In genomic region chr17:82569621-82570020, GRCh38 we compare ENCODE assay signal across 22 cellular contexts. TPM values are rescaled to one million over a fixed set of nuclear protein-coding genes. Genes with fewer than 3 reads are reported as not detected.
DNase-seq lines count a peak whose midpoint lies in the region; ATAC-seq and TF ChIP-seq lines count a peak whose summit lies in the region.
"Had no signal": no experiment of that assay in that cellular context is flagged by ENCODE, and none has a peak within 500 bp of the region (broad histone marks: within the 10 kb centered on the region; RNA-seq: fewer than 3 reads in every experiment).

No MANE protein-coding gene starts in this region.

- H3K9me3 ChIP-seq in left ventricle myocardium inferior (replicated peaks) (no peaks in the 10 kb centered on the region), T-helper 17 cell (ENCODE audit: control insufficient read depth, low read length, poor library complexity, severe bottlenecking) (no peaks in the 10 kb centered on the region), lower lobe of right lung (no peaks in the 10 kb centered on the region), stomach (no peaks in the 10 kb centered on the region)

- peak overlapping the region; percentile 49 for H3K27ac Mint-ChIP-seq in T-helper 17 cell

- H3K4me1 ChIP-seq in left ventricle myocardium inferior: peaks cover 61% of the 10 kb centered on the region
- H3K4me1 ChIP-seq in lower lobe of right lung: peaks cover 24% of the 10 kb centered on the region
- peaks cover 35 to 51% (median 42%) of the 10 kb centered on the region in 4 donors for H3K4me1 ChIP-seq in stomach

- intact Hi-C loops in left ventricle myocardium inferior (cut with micrococcal nuclease): no loop called here
- intact Hi-C loops in Right ventricle myocardium inferior (cut with DNase I): no loop called here
- intact Hi-C loops in lower lobe of right lung (cut with DNase I): no loop called here
- intact Hi-C loops in stomach (cut with DNase I; ENCODE audit: low total_unique reads): no loop called here

- H3K36me3 Mint-ChIP-seq in T-helper 17 cell (ENCODE audit: low read depth): peaks cover 3% of the 10 kb centered on the region

- ATAC-seq in Right ventricle myocardium inferior: no peak
- ATAC-seq in T-helper 17 cell: no peak
- no peak for ATAC-seq in lower lobe of right lung
- ATAC-seq: HCT116, K562 had no signal

- H3K36me3 ChIP-seq in left ventricle myocardium inferior (peaks cover 62% of the 10 kb centered on the region), lower lobe of right lung (peaks cover 88% of the 10 kb centered on the region), stomach (peaks cover 38 to 92% (median 87%) of the 10 kb centered on the region in 4 donors)

- WGBS in stomach, 5 donors: 71 to 97% (median 94%) methylated on average over 11 of the region's 11 CpGs

- TF ChIP-seq EP300 in stomach (IDR thresholded peaks at IDR 0.05): no peak

- H3K27me3 ChIP-seq in left ventricle myocardium inferior (ENCODE audit: low read depth) (no peaks in the 10 kb centered on the region), lower lobe of right lung (ENCODE audit: low read depth) (no peaks in the 10 kb centered on the region), stomach (no peaks in the 10 kb centered on the region)

- TF ChIP-seq CTCF in left ventricle myocardium inferior (IDR thresholded peaks at IDR 0.05; ENCODE audit: borderline replicate concordance) (no peak), lower lobe of right lung (IDR thresholded peaks at IDR 0.05) (no peak), stomach (IDR thresholded peaks at IDR 0.05) (no peak)

- no peak for TF ChIP-seq POLR2A in stomach (IDR thresholded peaks at IDR 0.05)

- no peak for DNase-seq in left ventricle myocardium inferior
- DNase-seq in Right ventricle myocardium inferior (ENCODE audit: missing footprints): no peak
- DNase-seq in T-helper 17 cell: no peak
- DNase-seq in lower lobe of right lung: peak; percentile 10
- DNase-seq in stomach: no peak
- no peak for DNase-seq in hepatic stellate cell (ENCODE audit: low spot score)
- no peak for DNase-seq in pons (ENCODE audit: low spot score)
- no peak for DNase-seq in ureter (ENCODE audit: low spot score)
- DNase-seq: 8988T, ACHN, Kasumi-1, NCI-H1092 treated with DMSO at 0.1 percent for 48 hours, NCI-H1436, NCI-H187, NCI-H2081 treated with DMSO at 0.1 percent for 48 hours, NCI-H2171, NCI-H524 treated with DMSO at 0.1 percent for 48 hours, NCI-H774, RPMI8226, SHP77 had no signal

- H3K27me3 Mint-ChIP-seq in T-helper 17 cell: no peaks in the 10 kb centered on the region

- peak overlapping the region; percentile 72 for H3K27ac ChIP-seq in left ventricle myocardium inferior (replicated peaks)
- no peak overlapping the region for H3K27ac ChIP-seq in lower lobe of right lung
- peak overlapping the region; percentile 8 to 84 (median 84) for H3K27ac ChIP-seq in stomach

- H3K4me3 ChIP-seq in left ventricle myocardium inferior: no peak overlapping the region
- H3K4me3 ChIP-seq in lower lobe of right lung: no peak overlapping the region
- no peak overlapping the region for H3K4me3 ChIP-seq in stomach
- H3K4me3 ChIP-seq: K562 had no signal

- H3K4me3 Mint-ChIP-seq in T-helper 17 cell: no peak overlapping the region

- H3K4me1 Mint-ChIP-seq in T-helper 17 cell: peaks cover 2% of the 10 kb centered on the region

RNA-seq across cellular contexts. Expression of gene FOXK2, which starts 50.1 kb away (rescaled TPM):
- total RNA-seq in left ventricle myocardium inferior: 41.6 TPM
- 39.4 TPM for total RNA-seq in Right ventricle myocardium inferior
- total RNA-seq in T-helper 17 cell: 10 to 100 TPM; 41.5 to 42.7 TPM
- 60.1 TPM for total RNA-seq in lower lobe of right lung
- 10 to 100 TPM; 31.7 to 71.8 (median 36.7) TPM for total RNA-seq in stomach
- 10 to 100 TPM; 12.8 to 15.6 (median 15.0) TPM for polyA plus RNA-seq in stomach
- 67.2 TPM for total RNA-seq in ureter
